Comparison of ENCODE assay signal across 26 cellular contexts in the genomic region with DNA sequence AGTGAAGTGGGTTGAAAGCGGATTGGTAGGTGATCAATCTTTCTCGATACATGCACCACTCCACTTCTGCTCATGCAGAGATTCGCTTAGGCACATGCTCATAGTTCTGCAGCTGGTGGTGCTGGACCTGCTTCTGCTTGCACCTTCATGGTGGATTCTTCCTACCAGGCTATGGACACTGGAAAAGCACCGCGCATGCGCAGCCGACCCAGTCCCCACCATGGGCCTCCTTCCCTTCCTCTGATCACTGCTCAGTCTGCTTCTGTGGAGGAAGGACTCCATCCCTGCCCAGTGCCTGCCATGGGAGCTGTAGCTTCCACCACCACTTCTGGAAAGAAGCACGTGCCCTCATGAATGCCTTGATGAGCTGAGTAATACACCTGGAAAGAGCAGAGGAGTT.
"Had no signal": no experiment of that assay in that cellular context is flagged by ENCODE, and none has a peak within 500 bp of the region (broad histone marks: within the 10 kb centered on the region; RNA-seq: fewer than 3 reads in every experiment).

No MANE protein-coding gene starts in this region.

- H3K9me3 ChIP-seq: colonic mucosa, heart right ventricle, lower lobe of right lung, mucosa of descending colon had no signal

- DNase-seq: colonic mucosa; cortex of kidney; effector CD8-positive, alpha-beta T cell; effector memory CD8-positive, alpha-beta T cell; endodermal cell; erythroblast; foreskin keratinocyte; glutamatergic neuron; head of caudate nucleus; heart right ventricle; hippocampal formation; left colon; left ventricle myocardium superior; lower lobe of right lung; mesenchymal stem cell; mucosa of descending colon; naive B cell had no signal

- FAIRE-seq: endometrium, frontal cortex, islet of Langerhans, keratinocyte had no signal

- H3K4me3 Mint-ChIP-seq: dendritic cell treated with granulocyte-macrophage colony-stimulating factor and Interleukin-4, amounts not matched to agents 40 ng/mL and 50 ng/mL, for 4 days; effector memory CD8-positive, alpha-beta T cell; endodermal cell; mesothelial cell of epicardium; naive B cell had no signal

- H3K27me3 ChIP-seq: colonic mucosa, foreskin keratinocyte, heart right ventricle had no signal

- H3K4me3 ChIP-seq: colonic mucosa, heart right ventricle, lower lobe of right lung, mucosa of descending colon had no signal

- H3K4me1 Mint-ChIP-seq: endodermal cell, mesothelial cell of epicardium, naive B cell had no signal

- H3K27ac ChIP-seq: colonic mucosa, epithelial cell of prostate, foreskin keratinocyte, heart right ventricle, lower lobe of right lung had no signal

- H3K4me1 ChIP-seq: colonic mucosa, foreskin keratinocyte, heart right ventricle, lower lobe of right lung had no signal

- H3K9me3 Mint-ChIP-seq: endodermal cell had no signal

- H3K27me3 Mint-ChIP-seq: dendritic cell treated with granulocyte-macrophage colony-stimulating factor and Interleukin-4, amounts not matched to agents 40 ng/mL and 50 ng/mL, for 4 days; effector memory CD8-positive, alpha-beta T cell; naive B cell had no signal

- H3K36me3 Mint-ChIP-seq: mesothelial cell of epicardium, naive B cell had no signal

- ATAC-seq: effector memory CD8-positive, alpha-beta T cell; esophagus mucosa; foreskin keratinocyte; heart right ventricle; left colon; left lobe of liver; left ventricle myocardium superior; lower lobe of right lung; mucosa of descending colon had no signal

- H3K36me3 ChIP-seq: colonic mucosa, heart right ventricle, lower lobe of right lung had no signal

- H3K27ac Mint-ChIP-seq: dendritic cell treated with granulocyte-macrophage colony-stimulating factor and Interleukin-4, amounts not matched to agents 40 ng/mL and 50 ng/mL, for 4 days; effector memory CD8-positive, alpha-beta T cell; mesothelial cell of epicardium had no signal
